18 cellular contexts compared by ENCODE assay signal in genomic region chr15:81190922-81191507, GRCh38. TPM values are rescaled to one million over a fixed set of nuclear protein-coding genes. Genes with fewer than 3 reads are reported as not detected.
DNase-seq lines count a peak whose midpoint lies in the region; ATAC-seq and TF ChIP-seq lines count a peak whose summit lies in the region.
"Had no signal": no experiment of that assay in that cellular context is flagged by ENCODE, and none has a peak within 500 bp of the region (broad histone marks: within the 10 kb centered on the region; RNA-seq: fewer than 3 reads in every experiment).

No MANE protein-coding gene starts in this region.

- H3K4me1 ChIP-seq in ascending aorta (peaks cover 0 to 2% of the 10 kb centered on the region in 2 donors), heart right ventricle (peaks cover 0 to 6% (median 0%) of the 10 kb centered on the region in 9 donors), urinary bladder (ENCODE audit: insufficient read depth) (no peaks in the 10 kb centered on the region), PC-3 (ENCODE audit: insufficient read depth, low read length) (no peaks in the 10 kb centered on the region)

- H3K9me2 ChIP-seq in PC-3 (replicated peaks; ENCODE audit: low read length) = no peaks in the 10 kb centered on the region

- H3K36me3 ChIP-seq in ascending aorta (no peaks in the 10 kb centered on the region), heart right ventricle (peaks cover 0 to 7% (median 0%) of the 10 kb centered on the region in 9 donors), urinary bladder (ENCODE audit: insufficient read depth) (no peaks in the 10 kb centered on the region), PC-3 (ENCODE audit: low read depth, low read length) (no peaks in the 10 kb centered on the region)
- H3K36me3 ChIP-seq: pancreas had no signal

- H3K27ac ChIP-seq in ascending aorta (peak overlapping the region; percentile 10 to 56), heart right ventricle (peak overlapping the region in 9 of 10 donors; percentile 26 to 84 (median 62)), urinary bladder (ENCODE audit: low read depth) (peak overlapping the region; percentile 33), PC-3 (ENCODE audit: low read length) (no peak overlapping the region)

- H3K9me3 ChIP-seq in ascending aorta = no peaks in the 10 kb centered on the region
- no peaks in the 10 kb centered on the region for H3K9me3 ChIP-seq in heart right ventricle
- no peaks in the 10 kb centered on the region for H3K9me3 ChIP-seq in PC-3 (ENCODE audit: low read length)
- H3K9me3 ChIP-seq: pancreas had no signal

- TF ChIP-seq CTCF in ascending aorta (IDR thresholded peaks at IDR 0.05) (no peak), heart right ventricle (IDR thresholded peaks at IDR 0.05) (no peak), PC-3 (conservative IDR thresholded peaks at IDR 0.05; ENCODE audit: low read depth, low read length) (no peak)

- H3K4me2 ChIP-seq in PC-3 (ENCODE audit: low read length) = no peak overlapping the region

- no peaks in the 10 kb centered on the region for H3K27me3 ChIP-seq in ascending aorta
- H3K27me3 ChIP-seq in heart right ventricle = peaks cover 0 to 4% (median 0%) of the 10 kb centered on the region in 7 donors
- H3K27me3 ChIP-seq in PC-3 (ENCODE audit: low read length) = peaks cover 70% of the 10 kb centered on the region
- H3K27me3 ChIP-seq: pancreas had no signal

- H3K4me3 ChIP-seq in ascending aorta (no peak overlapping the region), heart right ventricle (no peak overlapping the region), urinary bladder (ENCODE audit: low read depth, low read length) (no peak overlapping the region), PC-3 (ENCODE audit: low read length) (no peak overlapping the region)
- H3K4me3 ChIP-seq: coronary artery, pancreas had no signal

- WGBS in heart right ventricle, 2 donors = 87 to 90% methylated on average over 3 of the region's 3 CpGs
- 60% methylated on average over 3 of the region's 3 CpGs for WGBS in urinary bladder

- no TSS peak for BruUV-seq in PC-3 (replicated peaks; lab: Mats Ljungman, UMichigan)

- DNase-seq in ascending aorta (ENCODE audit: low spot score in 2 of 2) (no peak), heart right ventricle (no peak), sciatic nerve (ENCODE audit: low spot score) (no peak), PC-3 (no peak), NCI-H1694 treated with DMSO at 0.1 percent for 48 hours (lab: John Stamatoyannopoulos, UW) (no peak)
- no peak for DNase-seq in activated CD4-positive, CD25-positive, alpha-beta regulatory T cell (lab: John Stamatoyannopoulos, UW)
- DNase-seq: activated CD4-positive, alpha-beta T cell treated with anti-CD3 and anti-CD28 coated beads, Interleukin-2, amount 10 ng/mL, durations not matched to agents 7 days and 5 days; activated CD8-positive, alpha-beta memory T cell treated with anti-CD3 and anti-CD28 coated beads, Interleukin-2, amount 50 U/mL, for 48 hours; activated naive CD4-positive, alpha-beta T cell treated with Interleukin-2 at 50 U/mL for 16 hours; naive B cell; NCI-H1694; NCI-H2227 treated with DMSO at 0.1 percent for 48 hours; pancreas; stimulated activated CD8-positive, alpha-beta memory T cell treated with anti-CD3 and anti-CD28 coated beads, Interleukin-4, amount 100 ng/mL, for 48 hours had no signal

- POLR2A ChIA-PET in PC-3 (lab: Charles Lee; ENCODE audit: unreplicated experiment) = no interaction called here

- H3K79me2 ChIP-seq in PC-3 (ENCODE audit: low read length) = no peaks in the 10 kb centered on the region

- H4K20me1 ChIP-seq in PC-3 (ENCODE audit: low read length) = no peaks in the 10 kb centered on the region

- H3K9ac ChIP-seq in PC-3 (ENCODE audit: low read length) = no peak overlapping the region

- CTCF ChIA-PET in PC-3 (lab: Charles Lee) = interaction anchor here (0.6 kb wide), 1 partner anchor 75 kb away, joined by 3 read pairs; no protein-coding TSS in a partner anchor

- intact Hi-C loops in ascending aorta (cut with DNase I) (no loop called here), heart right ventricle (cut with DNase I) (loop anchor here in 1 of 10 donors (1.0 kb wide), 1 partner anchor 33 kb away; no protein-coding TSS in a partner anchor), sciatic nerve (cut with DNase I) (no loop called here), PC-3 (cut with micrococcal nuclease) (no loop called here)

- H3F3A ChIP-seq in PC-3 (ENCODE audit: low read length, unreplicated experiment) = no peaks in the 10 kb centered on the region

- H2AFZ ChIP-seq in PC-3 (ENCODE audit: low read length) = no peak overlapping the region

- peak in 1 of 8 donors; percentile 46 for ATAC-seq in heart right ventricle
- peak; percentile 18 for ATAC-seq in sciatic nerve
- ATAC-seq in PC-3 = no peak
- ATAC-seq: Panc1 had no signal

RNA-seq across cellular contexts. Expression of gene IL16, which starts 5.7 kb away (rescaled TPM):
- 8.5 TPM for total RNA-seq in ascending aorta
- 10 to 100 TPM in 1 of 10 donors, 1 to 10 TPM in 9; 3.3 to 13.1 (median 4.1) TPM for total RNA-seq in heart right ventricle
- 1 to 10 TPM; 4.3 to 4.9 TPM for polyA plus RNA-seq in heart right ventricle
- 54.0 TPM for total RNA-seq in sciatic nerve
- 10.6 TPM for total RNA-seq in urinary bladder
- polyA plus RNA-seq in urinary bladder = 20.7 TPM
- 0.04 TPM in 1 of 2 replicates, not detected in the other for total RNA-seq in PC-3 (2014; rRNA removed)

RNA-seq across cellular contexts. Expression of gene CFAP161, which starts 56.9 kb away (rescaled TPM):
- total RNA-seq in ascending aorta (not detected), heart right ventricle (1 to 10 TPM in 3 of 10 donors, under 1 TPM in 7; 0.28 to 1.2 (median 0.83) TPM), sciatic nerve (not detected), urinary bladder (0.90 TPM), PC-3 (2014; rRNA removed) (0.52 and 0.55 TPM in 2 replicates)
- polyA plus RNA-seq in heart right ventricle (under 1 TPM; 0.32 to 0.95 TPM), urinary bladder (not detected)
- total RNA-seq: activated CD4-positive, alpha-beta T cell treated with anti-CD3 and anti-CD28 coated beads, Interleukin-2, amount 10 ng/mL, durations not matched to agents 7 days and 5 days had no signal
- polyA plus RNA-seq: liver had no signal
